Comparison of ENCODE assay signal across 8 cellular contexts in genomic region chr14:24113801-24114535, GRCh38. TPM values are rescaled to one million over a fixed set of nuclear protein-coding genes. Genes with fewer than 3 reads are reported as not detected.
A peak's percentile ranks its signal among the peaks of the same experiment; 100 is the strongest.
DNase-seq lines count a peak whose midpoint lies in the region; ATAC-seq and TF ChIP-seq lines count a peak whose summit lies in the region.

No MANE protein-coding gene starts in this region.

- peak overlapping the region; percentile 99 for H3K4me3 Mint-ChIP-seq in T-helper 17 cell

- peak; percentile 73 for DNase-seq in NCI-H1694 (lab: John Stamatoyannopoulos, UW)
- DNase-seq in T-helper 17 cell, result peak; percentile 54 to 68 (median 55)
- peak; percentile 81 for DNase-seq in hepatic stellate cell (ENCODE audit: low spot score)
- peak; percentile 89 for DNase-seq in putamen (ENCODE audit: low spot score)
- peak in 1 of 2 donors; percentile 97 for DNase-seq in vagina (ENCODE audit: extremely low spot score in 2 of 2)

- no peaks in the 10 kb centered on the region for H3K27me3 ChIP-seq in vagina

- H3K27ac Mint-ChIP-seq in T-helper 17 cell, result peak overlapping the region; percentile 99

- H3K27ac ChIP-seq in angular gyrus (ENCODE audit: low read depth, low read length), result peak overlapping the region; percentile 100
- H3K27ac ChIP-seq in vagina, result peak overlapping the region; percentile 98

- peaks cover 26% of the 10 kb centered on the region for H3K4me1 ChIP-seq in vagina

- peak overlapping the region; percentile 56 for H3K4me3 ChIP-seq in GM12875 (ENCODE audit: low read depth, low read length)
- H3K4me3 ChIP-seq in vagina, result peak overlapping the region; percentile 84 to 86

- no peaks in the 10 kb centered on the region for H3K27me3 Mint-ChIP-seq in T-helper 17 cell

- TF ChIP-seq CTCF in GM12875 (IDR thresholded peaks at IDR 0.05; ENCODE audit: borderline replicate concordance, insufficient read depth, low read depth, low read length), result no peak
- peak in 1 of 3 experiments; percentile 3 for TF ChIP-seq CTCF in vagina (IDR thresholded peaks at IDR 0.05)

- intact Hi-C loops in vagina (cut with DNase I), result loop anchor here (2.0 kb wide), 1 partner anchor 27 kb away; the partner anchor contains the start of gene EMC9

- H3K36me3 ChIP-seq in vagina, result peaks cover 0 to 21% of the 10 kb centered on the region in 2 donors

- peaks cover 3% of the 10 kb centered on the region for H3K36me3 Mint-ChIP-seq in T-helper 17 cell (ENCODE audit: low read depth)

- peak; percentile 27 for ATAC-seq in HG02852 (IDR thresholded peaks at IDR 0.05; ENCODE audit: unreplicated experiment)
- ATAC-seq in T-helper 17 cell, result peak; percentile 36

- peaks cover 29% of the 10 kb centered on the region for H3K4me1 Mint-ChIP-seq in T-helper 17 cell

- H3K9me3 ChIP-seq in T-helper 17 cell (ENCODE audit: control insufficient read depth, low read length, poor library complexity, severe bottlenecking) (no peaks in the 10 kb centered on the region), vagina (no peaks in the 10 kb centered on the region)

- TF ChIP-seq POLR2A in vagina (IDR thresholded peaks at IDR 0.05), result peak in 1 of 2 donors; percentile 36

RNA-seq across cellular contexts. Expression of gene DCAF11, which starts 0.6 kb away (rescaled TPM):
- total RNA-seq in T-helper 17 cell, result 10 to 100 TPM; 75.5 to 86.1 TPM
- 75.6 TPM for total RNA-seq in vagina

RNA-seq across cellular contexts. Expression of gene NRL, which starts 0.8 kb away (rescaled TPM):
- total RNA-seq in T-helper 17 cell (1 to 10 TPM; 2.2 to 3.2 TPM), vagina (1.2 TPM)

RNA-seq across cellular contexts. Expression of gene FITM1, which starts 16.5 kb away (rescaled TPM):
- 1 to 10 TPM; 1.4 to 1.9 TPM for total RNA-seq in T-helper 17 cell
- total RNA-seq in vagina, result not detected

RNA-seq across cellular contexts. Expression of gene PCK2, which starts 19.9 kb away (rescaled TPM):
- total RNA-seq in T-helper 17 cell (10 to 100 TPM; 14.2 to 15.5 TPM), vagina (18.7 TPM)

RNA-seq across cellular contexts. Expression of gene PSME1, which starts 22.0 kb away (rescaled TPM):
- total RNA-seq in T-helper 17 cell (100 to 1,000 TPM; 235 to 257 TPM), vagina (118 TPM)
